Comparison of ENCODE assay signal across 25 cellular contexts in the genomic region with DNA sequence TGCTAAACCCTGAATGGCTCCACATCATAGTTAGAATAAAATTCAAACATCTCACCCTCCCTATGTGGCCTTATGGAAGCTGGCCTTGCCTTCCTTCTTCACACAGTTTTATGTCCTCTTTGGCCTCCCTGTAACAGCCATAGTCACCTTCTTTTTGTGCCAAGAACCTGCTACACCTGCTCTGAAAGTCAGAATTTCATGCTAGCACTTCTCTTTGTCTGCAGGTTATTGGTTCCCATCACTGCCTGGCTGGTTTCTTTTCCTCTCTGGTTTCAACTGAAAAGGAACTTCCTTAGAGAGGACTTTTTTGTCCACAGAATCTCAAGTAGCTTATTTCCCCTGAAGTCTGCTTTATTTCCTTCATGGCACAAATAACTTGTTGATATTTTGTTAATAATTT.
"Had no signal": no experiment of that assay in that cellular context is flagged by ENCODE, and none has a peak within 500 bp of the region (broad histone marks: within the 10 kb centered on the region; RNA-seq: fewer than 3 reads in every experiment).

No MANE protein-coding gene starts in this region.

- H3K9me3 ChIP-seq: ascending aorta had no signal

- H3K4me1 Mint-ChIP-seq: activated CD4-positive, alpha-beta T cell treated with anti-CD3 and anti-CD28 coated beads, Interleukin-2, amount 10 ng/mL, durations not matched to agents 24 days and 14 days; activated naive CD4-positive, alpha-beta T cell treated with anti-CD3 and anti-CD28 coated beads, Interleukin-2, amount 50 U/mL, for 24 hours; activated naive CD8-positive, alpha-beta T cell treated with anti-CD3 and anti-CD28 coated beads, Interleukin-2, amount 10 ng/mL, durations not matched to agents 7 days and 5 days; central memory CD8-positive, alpha-beta T cell had no signal

- H3K36me3 Mint-ChIP-seq: activated naive CD4-positive, alpha-beta T cell treated with anti-CD3 and anti-CD28 coated beads, Interleukin-2, amount 50 U/mL, for 24 hours; activated naive CD8-positive, alpha-beta T cell treated with anti-CD3 and anti-CD28 coated beads, Interleukin-2, amount 10 ng/mL, durations not matched to agents 7 days and 5 days had no signal

- H3K4me3 ChIP-seq: ascending aorta, cardiac muscle cell had no signal

- DNase-seq: activated CD4-positive, alpha-beta T cell treated with anti-CD3 and anti-CD28 coated beads, Interleukin-2, amount 10 ng/mL, durations not matched to agents 24 days and 14 days; activated CD4-positive, alpha-beta T cell treated with anti-CD3 and anti-CD28 coated beads, Interleukin-2, amount 50 U/mL, for 4 hours; activated CD4-positive, CD25-positive, alpha-beta regulatory T cell; activated CD8-positive, alpha-beta T cell treated with anti-CD3 and anti-CD28 coated beads for 36 hours; activated gamma-delta T cell; activated naive CD4-positive, alpha-beta T cell treated with Interleukin-2 at 50 U/mL for 16 hours; activated naive CD8-positive, alpha-beta T cell treated with anti-CD3 and anti-CD28 coated beads, Interleukin-2, amount 10 ng/mL, durations not matched to agents 7 days and 5 days; activated T-cell treated with anti-CD3 and anti-CD28 coated beads, Interleukin-2, amount 50 U/mL, for 1 hour; amygdala; Karpas-422; NCI-H1105 treated with DMSO at 0.1 percent for 48 hours; NCI-H1436; NCI-H1694; NCI-H1930; NCI-H2081 treated with DMSO at 0.1 percent for 48 hours; NCI-H510A; OCI-M1; Right ventricle myocardium superior; T1000; WERI-Rb-1 had no signal

- H3K27ac ChIP-seq: ascending aorta, cardiac muscle cell, WERI-Rb-1 had no signal

- H3K4me1 ChIP-seq: ascending aorta had no signal

- H3K9me3 Mint-ChIP-seq: activated CD4-positive, alpha-beta T cell treated with anti-CD3 and anti-CD28 coated beads, Interleukin-2, amount 10 ng/mL, durations not matched to agents 24 days and 14 days; activated CD8-positive, alpha-beta T cell treated with anti-CD3 and anti-CD28 coated beads for 36 hours; activated naive CD4-positive, alpha-beta T cell treated with anti-CD3 and anti-CD28 coated beads, Interleukin-2, amount 50 U/mL, for 24 hours; activated naive CD8-positive, alpha-beta T cell treated with anti-CD3 and anti-CD28 coated beads, Interleukin-2, amount 10 ng/mL, durations not matched to agents 7 days and 5 days; activated T-helper 2 cell treated with anti-CD3 and anti-CD28 coated beads, Interferon-gamma antibody, Interleukin-2, Interleukin-4, amounts not matched to agents 10 μg/mL and 5 μg/mL and 100 μg/mL, durations not matched to agents 14 hours and 24 hours and 36 hours; central memory CD8-positive, alpha-beta T cell had no signal

- H3K27ac Mint-ChIP-seq: activated CD8-positive, alpha-beta T cell treated with anti-CD3 and anti-CD28 coated beads for 36 hours; activated naive CD4-positive, alpha-beta T cell treated with anti-CD3 and anti-CD28 coated beads, Interleukin-2, amount 50 U/mL, for 24 hours; activated naive CD8-positive, alpha-beta T cell treated with anti-CD3 and anti-CD28 coated beads, Interleukin-2, amount 10 ng/mL, durations not matched to agents 7 days and 5 days; activated T-helper 2 cell treated with anti-CD3 and anti-CD28 coated beads, Interferon-gamma antibody, Interleukin-2, Interleukin-4, amounts not matched to agents 10 μg/mL and 5 μg/mL and 100 μg/mL, durations not matched to agents 14 hours and 24 hours and 36 hours had no signal

- H3K4me3 Mint-ChIP-seq: activated CD4-positive, alpha-beta T cell treated with anti-CD3 and anti-CD28 coated beads, Interleukin-2, amount 10 ng/mL, durations not matched to agents 24 days and 14 days; activated CD8-positive, alpha-beta T cell treated with anti-CD3 and anti-CD28 coated beads for 36 hours; activated naive CD4-positive, alpha-beta T cell treated with anti-CD3 and anti-CD28 coated beads, Interleukin-2, amount 50 U/mL, for 24 hours; activated naive CD8-positive, alpha-beta T cell treated with anti-CD3 and anti-CD28 coated beads, Interleukin-2, amount 10 ng/mL, durations not matched to agents 7 days and 5 days; central memory CD8-positive, alpha-beta T cell had no signal

- ATAC-seq: activated CD8-positive, alpha-beta T cell treated with anti-CD3 and anti-CD28 coated beads for 36 hours had no signal

- H3K27me3 ChIP-seq: ascending aorta, cardiac muscle cell had no signal

- H3K36me3 ChIP-seq: ascending aorta, cardiac muscle cell, WERI-Rb-1 had no signal
